ENCODE assay signal across 35 cellular contexts in the genomic region with DNA sequence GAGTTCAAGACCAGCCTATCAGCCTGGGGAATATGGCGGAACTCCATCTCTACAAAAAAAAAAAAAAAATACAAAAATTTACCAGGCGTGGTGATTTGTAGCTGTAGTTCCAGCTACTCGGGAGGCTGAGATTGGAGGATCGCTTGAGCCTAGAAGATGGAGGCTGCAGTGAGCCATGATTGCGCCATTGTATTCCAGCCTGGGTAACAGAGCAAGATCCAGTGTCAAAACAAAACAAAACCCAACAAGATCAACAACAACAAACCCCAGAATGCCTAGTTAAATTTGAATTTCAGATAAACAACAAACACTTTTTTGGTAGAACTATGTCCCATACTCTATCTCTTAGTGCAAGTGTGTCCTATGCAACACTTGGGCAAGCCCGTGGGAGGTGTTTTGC.
"Had no signal": no experiment of that assay in that cellular context is flagged by ENCODE, and none has a peak within 500 bp of the region (broad histone marks: within the 10 kb centered on the region; RNA-seq: fewer than 3 reads in every experiment).

No MANE protein-coding gene starts in this region.

- H3K4me3 ChIP-seq: cardiac muscle cell, coronary artery, PC-9 had no signal

- FAIRE-seq: RCC 7860 had no signal

- H3K9me3 Mint-ChIP-seq: activated CD4-positive, alpha-beta memory T cell treated with anti-CD3 and anti-CD28 coated beads, Interleukin-2, amount 10 ng/mL, durations not matched to agents 7 days and 5 days; activated naive CD4-positive, alpha-beta T cell treated with anti-CD3 and anti-CD28 coated beads, Interleukin-2, amount 10 ng/mL, durations not matched to agents 7 days and 5 days had no signal

- H3K27ac Mint-ChIP-seq: activated CD4-positive, alpha-beta memory T cell treated with anti-CD3 and anti-CD28 coated beads, Interleukin-2, amount 10 ng/mL, durations not matched to agents 7 days and 5 days; activated CD8-positive, alpha-beta memory T cell treated with anti-CD3 and anti-CD28 coated beads, Interleukin-2, amount 10 ng/mL, durations not matched to agents 7 days and 5 days; activated naive CD4-positive, alpha-beta T cell treated with anti-CD3 and anti-CD28 coated beads, Interleukin-2, amount 10 ng/mL, durations not matched to agents 7 days and 5 days; activated naive CD8-positive, alpha-beta T cell had no signal

- DNase-seq: activated CD4-positive, alpha-beta memory T cell treated with anti-CD3 and anti-CD28 coated beads, Interleukin-2, amount 10 ng/mL, durations not matched to agents 7 days and 5 days; activated CD4-positive, alpha-beta T cell treated with anti-CD3 and anti-CD28 coated beads for 1 hour; activated CD4-positive, alpha-beta T cell treated with anti-CD3 and anti-CD28 coated beads for 48 hours; activated CD4-positive, CD25-positive, alpha-beta regulatory T cell; activated CD8-positive, alpha-beta memory T cell treated with anti-CD3 and anti-CD28 coated beads for 24 hours; activated CD8-positive, alpha-beta memory T cell treated with anti-CD3 and anti-CD28 coated beads, Interleukin-2, amount 10 ng/mL, durations not matched to agents 7 days and 5 days; activated CD8-positive, alpha-beta memory T cell treated with anti-CD3 and anti-CD28 coated beads, Interleukin-2, amount 50 U/mL, for 48 hours; activated effector memory CD4-positive, alpha-beta T cell treated with Interleukin-2 at 50 U/mL for 16 hours; activated naive CD4-positive, alpha-beta T cell treated with anti-CD3 and anti-CD28 coated beads, Interleukin-2, amount 10 ng/mL, durations not matched to agents 7 days and 5 days; activated T-cell treated with anti-CD3 and anti-CD28 coated beads, Interleukin-2, amount 50 U/mL, for 48 hours; amniotic stem cell; aorta; NCI-H1092 treated with DMSO at 0.1 percent for 48 hours; NCI-H1417; NCI-H146; NCI-H187; NCI-H2081; NCI-H2171 treated with DMSO at 0.1 percent for 48 hours; NCI-H2227 treated with DMSO at 0.1 percent for 48 hours; NCI-H446; NCI-H510A treated with DMSO at 0.1 percent for 48 hours; NCI-H69; NCI-H82; PC-9; SIG-M5; SW 1271; T-helper 1 cell; T1000; WERI-Rb-1 had no signal

- H3K36me3 Mint-ChIP-seq: activated CD8-positive, alpha-beta memory T cell treated with anti-CD3 and anti-CD28 coated beads, Interleukin-2, amount 10 ng/mL, durations not matched to agents 7 days and 5 days; activated naive CD4-positive, alpha-beta T cell treated with anti-CD3 and anti-CD28 coated beads, Interleukin-2, amount 10 ng/mL, durations not matched to agents 7 days and 5 days; activated naive CD8-positive, alpha-beta T cell had no signal

- ATAC-seq: activated CD8-positive, alpha-beta memory T cell treated with anti-CD3 and anti-CD28 coated beads, Interleukin-2, amount 10 ng/mL, durations not matched to agents 7 days and 5 days; Right ventricle myocardium inferior had no signal

- H3K27me3 ChIP-seq: cardiac muscle cell had no signal

- H3K36me3 ChIP-seq: cardiac muscle cell, WERI-Rb-1 had no signal

- H3K27ac ChIP-seq: cardiac muscle cell, coronary artery, PC-9, RWPE1, WERI-Rb-1 had no signal

- H3K27me3 Mint-ChIP-seq: activated naive CD8-positive, alpha-beta T cell had no signal

- H3K4me3 Mint-ChIP-seq: activated CD4-positive, alpha-beta memory T cell treated with anti-CD3 and anti-CD28 coated beads, Interleukin-2, amount 10 ng/mL, durations not matched to agents 7 days and 5 days; activated CD8-positive, alpha-beta memory T cell treated with anti-CD3 and anti-CD28 coated beads, Interleukin-2, amount 10 ng/mL, durations not matched to agents 7 days and 5 days; activated naive CD4-positive, alpha-beta T cell treated with anti-CD3 and anti-CD28 coated beads, Interleukin-2, amount 10 ng/mL, durations not matched to agents 7 days and 5 days; activated naive CD8-positive, alpha-beta T cell had no signal

- H3K4me2 ChIP-seq: PC-9 had no signal
